Comparison of ENCODE assay signal across 8 cellular contexts in the genomic region with DNA sequence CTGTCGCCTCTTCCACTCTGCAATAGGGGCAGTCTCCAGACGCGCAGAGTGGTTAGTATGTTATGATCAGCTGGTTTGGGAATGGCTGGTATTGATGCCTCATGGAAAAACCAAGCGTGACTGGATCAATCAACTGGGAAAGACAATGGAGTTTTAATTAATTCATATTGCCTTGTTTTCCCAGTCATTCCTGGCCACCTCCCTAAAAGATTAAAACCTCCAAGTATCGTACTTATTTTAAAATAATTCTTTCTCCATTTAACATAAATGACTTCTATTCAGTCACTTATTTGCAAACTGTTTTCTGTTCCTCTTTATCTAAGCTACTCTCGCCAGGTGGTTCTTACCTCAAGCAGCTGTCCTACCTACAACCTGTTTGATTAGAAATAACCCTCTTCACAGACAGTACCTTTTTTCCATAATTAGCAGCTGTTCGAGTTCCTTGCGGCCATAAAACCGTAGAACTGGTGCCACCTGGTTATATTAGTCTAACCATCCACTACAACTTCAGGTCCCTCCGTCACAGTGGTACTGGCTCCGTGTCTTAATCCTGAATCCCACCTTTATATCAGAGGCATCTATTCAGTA. TPM values are rescaled to one million over a fixed set of nuclear protein-coding genes. Genes with fewer than 3 reads are reported as not detected.
A peak's percentile ranks its signal among the peaks of the same experiment; 100 is the strongest.
DNase-seq lines count a peak whose midpoint lies in the region; ATAC-seq and TF ChIP-seq lines count a peak whose summit lies in the region.

No MANE protein-coding gene starts in this region.

- TF ChIP-seq EP300 in SK-N-SH (IDR thresholded peaks at IDR 0.05; ENCODE audit: borderline replicate concordance in 1 of 2, low read depth in 1 of 2, low read length in 1 of 2) = no peak

- no peaks in the 10 kb centered on the region for H3K36me3 Mint-ChIP-seq in stimulated activated naive CD8-positive, alpha-beta T cell treated with anti-CD3 and anti-CD28 coated beads, Interleukin-15, Interleukin-2, amounts not matched to agents 100 ng/mL and 50 ng/mL, for 24 hours (ENCODE audit: low read depth)

- H3K27me3 ChIP-seq in SK-N-SH (ENCODE audit: insufficient read depth) = no peaks in the 10 kb centered on the region
- H3K27me3 ChIP-seq in right cardiac atrium (ENCODE audit: control insufficient read depth, insufficient read depth) = no peaks in the 10 kb centered on the region

- no peaks in the 10 kb centered on the region for H3K79me2 ChIP-seq in SK-N-SH (ENCODE audit: insufficient read depth)

- H2AFZ ChIP-seq in SK-N-SH (ENCODE audit: low read depth) = peak overlapping the region; percentile 96; the same call in 1 of the 2 replicates

- no peak overlapping the region for H3K27ac Mint-ChIP-seq in stimulated activated naive CD8-positive, alpha-beta T cell treated with anti-CD3 and anti-CD28 coated beads, Interleukin-15, Interleukin-2, amounts not matched to agents 100 ng/mL and 50 ng/mL, for 24 hours

- H3K4me1 ChIP-seq in SK-N-SH (ENCODE audit: control insufficient read depth in 1 of 2, insufficient read depth in 2 of 2, low read depth in 1 of 2, low read length in 1 of 2) (peaks cover 0 to 5% of the 10 kb centered on the region in 2 experiments; a peak in 1 of 4 replicates), right cardiac atrium (ENCODE audit: control insufficient read depth, insufficient read depth, low read length) (no peaks in the 10 kb centered on the region)

- no peaks in the 10 kb centered on the region for H3K9me3 ChIP-seq in SK-N-SH
- no peaks in the 10 kb centered on the region for H3K9me3 ChIP-seq in right cardiac atrium (ENCODE audit: control insufficient read depth, low read length)

- peaks cover 74% of the 10 kb centered on the region for H3K27me3 Mint-ChIP-seq in stimulated activated naive CD8-positive, alpha-beta T cell treated with anti-CD3 and anti-CD28 coated beads, Interleukin-15, Interleukin-2, amounts not matched to agents 100 ng/mL and 50 ng/mL, for 24 hours

- H4K20me1 ChIP-seq in SK-N-SH (ENCODE audit: insufficient read depth) = no peaks in the 10 kb centered on the region

- DNase-seq in SK-N-SH (no peak), right cardiac atrium (no peak), occipital lobe (lab: John Stamatoyannopoulos, UW) (no peak), C1 segment of cervical spinal cord (lab: John Stamatoyannopoulos, UW) (no peak)

- H3K4me1 Mint-ChIP-seq in stimulated activated naive CD8-positive, alpha-beta T cell treated with anti-CD3 and anti-CD28 coated beads, Interleukin-15, Interleukin-2, amounts not matched to agents 100 ng/mL and 50 ng/mL, for 24 hours (ENCODE audit: low read depth) = peaks cover 21% of the 10 kb centered on the region

- CTCF ChIA-PET in SK-N-SH (lab: Yijun Ruan, JAX) = interaction anchor here (0.7 kb wide), 1 partner anchor 1193 kb away, joined by 3 read pairs; no protein-coding TSS in a partner anchor

- H3K36me3 ChIP-seq in SK-N-SH (replicated peaks in 1 of 2; ENCODE audit: control insufficient read depth in 1 of 2, insufficient read depth in 2 of 2, low read length in 1 of 2) = no peaks in the 10 kb centered on the region

- H3K27ac ChIP-seq in C4-2B = peak overlapping the region; percentile 79
- no peak overlapping the region for H3K27ac ChIP-seq in SK-N-SH (ENCODE audit: low read depth in 2 of 2, low read length in 1 of 2)
- H3K27ac ChIP-seq in right cardiac atrium (ENCODE audit: low read length) = no peak overlapping the region

- H3K9me2 ChIP-seq in SK-N-SH = no peaks in the 10 kb centered on the region

- H3K4me2 ChIP-seq in SK-N-SH = peak overlapping the region; percentile 95

- no peaks in the 10 kb centered on the region for H3F3A ChIP-seq in SK-N-SH (replicated peaks; ENCODE audit: insufficient read depth)

- 5% methylated on average over 11 of the region's 11 CpGs for WGBS in SK-N-SH (ENCODE audit: low lambda C conversion rate)
- 20% methylated on average over 11 of the region's 11 CpGs for WGBS in right cardiac atrium

- 0 out of 2 replicates have a peak overlapping the region, but pooled peaks have one; percentile 44 for H3K9ac ChIP-seq in SK-N-SH

- H3K4me3 Mint-ChIP-seq in stimulated activated naive CD8-positive, alpha-beta T cell treated with anti-CD3 and anti-CD28 coated beads, Interleukin-15, Interleukin-2, amounts not matched to agents 100 ng/mL and 50 ng/mL, for 24 hours = peak overlapping the region; percentile 76

- POLR2A ChIA-PET in SK-N-SH (lab: Yijun Ruan, JAX) = no interaction called here

- no peak for TF ChIP-seq CTCF in C4-2B (conservative IDR thresholded peaks at IDR 0.05)
- no peak for TF ChIP-seq CTCF in SK-N-SH (IDR thresholded peaks at IDR 0.05)

- no peak for TF ChIP-seq RAD21 in SK-N-SH (IDR thresholded peaks at IDR 0.05; ENCODE audit: low read length)

- H3K9me3 Mint-ChIP-seq in stimulated activated naive CD8-positive, alpha-beta T cell treated with anti-CD3 and anti-CD28 coated beads, Interleukin-15, Interleukin-2, amounts not matched to agents 100 ng/mL and 50 ng/mL, for 24 hours = peaks cover 8% of the 10 kb centered on the region

- ATAC-seq in GM18909 (IDR thresholded peaks at IDR 0.05; ENCODE audit: poor library complexity, unreplicated experiment) = peak; percentile 75
- peak; percentile 50 for ATAC-seq in HG03097 (IDR thresholded peaks at IDR 0.05; ENCODE audit: low FRiP score, unreplicated experiment)
- ATAC-seq in right cardiac atrium = no peak

- H3K4me3 ChIP-seq in SK-N-SH (ENCODE audit: low read depth in 2 of 2, low read length in 1 of 2) = peak overlapping the region; percentile 53 to 72
- H3K4me3 ChIP-seq in right cardiac atrium (ENCODE audit: low read length) = peak overlapping the region; percentile 59

- intact Hi-C loops in right cardiac atrium (cut with DNase I) = no loop called here

TF ChIP-seq in SK-N-SH, 30 proteins besides CTCF, POLR2A, EP300 and RAD21:
- TF ChIP-seq CHD2 (IDR thresholded peaks at IDR 0.05; ENCODE audit: low read length, partially characterized antibody) = no peak

RNA-seq across cellular contexts. Expression of a gene that starts 0.9 kb away (rescaled TPM):
- polyA plus RNA-seq in SK-N-SH (2012; rRNA removed) (0.15 and 0.54 TPM in 2 replicates), right cardiac atrium (0.14 TPM)
- polyA plus RNA-seq in SK-N-SH (2012; cell fraction: cytosol; rRNA removed) = 0.17 and 0.24 TPM in 2 replicates
- polyA plus RNA-seq in SK-N-SH (2012; cell fraction: nucleus; rRNA removed) = 0.38 and 0.93 TPM in 2 replicates
- total RNA-seq in right cardiac atrium (1 to 10 TPM in 1 of 4 donors, under 1 TPM in 3; 0.54 to 1.0 (median 0.81) TPM), occipital lobe (5.6 TPM)

RNA-seq across cellular contexts. Expression of a gene that starts 6.3 kb away (rescaled TPM):
- not detected in 2 replicates for polyA plus RNA-seq in SK-N-SH (2012; rRNA removed)
- polyA plus RNA-seq in SK-N-SH (2012; cell fraction: cytosol; rRNA removed) = not detected in 2 replicates
- not detected in 2 replicates for polyA plus RNA-seq in SK-N-SH (2012; cell fraction: nucleus; rRNA removed)
- not detected for total RNA-seq in right cardiac atrium
- not detected for polyA plus RNA-seq in right cardiac atrium
- not detected for total RNA-seq in occipital lobe

RNA-seq across cellular contexts. Expression of a gene that starts 34.8 kb away (rescaled TPM):
- not detected in 2 replicates for polyA plus RNA-seq in SK-N-SH (2012; rRNA removed)
- not detected in 2 replicates for polyA plus RNA-seq in SK-N-SH (2012; cell fraction: cytosol; rRNA removed)
- polyA plus RNA-seq in SK-N-SH (2012; cell fraction: nucleus; rRNA removed) = 0.06 TPM in 1 of 2 replicates, not detected in the other
- not detected for total RNA-seq in right cardiac atrium
- not detected for polyA plus RNA-seq in right cardiac atrium
- total RNA-seq in occipital lobe = 0.31 TPM

RNA-seq across cellular contexts. Expression of a gene that starts 50.7 kb away (rescaled TPM):
- polyA plus RNA-seq in SK-N-SH (2012; rRNA removed) (not detected in 2 replicates), right cardiac atrium (not detected)
- polyA plus RNA-seq in SK-N-SH (2012; cell fraction: cytosol; rRNA removed) = not detected in 2 replicates
- polyA plus RNA-seq in SK-N-SH (2012; cell fraction: nucleus; rRNA removed) = not detected in 2 replicates
- total RNA-seq in right cardiac atrium (not detected), occipital lobe (not detected)

Comparison
In these comparisons a context has a peak if more than half of its experiments do, and no peak if none do; other contexts are left out.
1. ATAC-seq: peak in GM18909 (single experiment) and HG03097 (single experiment); none in right cardiac atrium (0 of 2).